ENCODE assay signal across 16 cellular contexts in genomic region chr22:25487508-25487907, GRCh38.
DNase-seq lines count a peak whose midpoint lies in the region; ATAC-seq and TF ChIP-seq lines count a peak whose summit lies in the region.
"Had no signal": no experiment of that assay in that cellular context is flagged by ENCODE, and none has a peak within 500 bp of the region (broad histone marks: within the 10 kb centered on the region; RNA-seq: fewer than 3 reads in every experiment).

No MANE protein-coding gene starts in this region.

- H3K27ac Mint-ChIP-seq in activated CD4-positive, alpha-beta T cell treated with anti-CD3 and anti-CD28 coated beads, Interleukin-2, amount 10 ng/mL, durations not matched to agents 24 days and 14 days: peak overlapping the region; percentile 89
- H3K27ac Mint-ChIP-seq in activated naive CD8-positive, alpha-beta T cell treated with anti-CD3 and anti-CD28 coated beads for 36 hours: peak overlapping the region; percentile 86
- peak overlapping the region in 1 of 2 donors; percentile 35 for H3K27ac Mint-ChIP-seq in stimulated activated naive CD8-positive, alpha-beta T cell treated with anti-CD3 and anti-CD28 coated beads, Interleukin-15, amount 100 ng/mL, for 72 hours
- H3K27ac Mint-ChIP-seq: CD8-positive, alpha-beta T cell had no signal

- peaks cover 63% of the 10 kb centered on the region for H3K4me1 Mint-ChIP-seq in activated CD4-positive, alpha-beta T cell treated with anti-CD3 and anti-CD28 coated beads, Interleukin-2, amount 10 ng/mL, durations not matched to agents 24 days and 14 days
- H3K4me1 Mint-ChIP-seq in activated naive CD8-positive, alpha-beta T cell treated with anti-CD3 and anti-CD28 coated beads for 36 hours: peaks cover 50% of the 10 kb centered on the region
- peaks cover 80% of the 10 kb centered on the region for H3K4me1 Mint-ChIP-seq in stimulated activated naive CD8-positive, alpha-beta T cell treated with anti-CD3 and anti-CD28 coated beads, Interleukin-15, amount 100 ng/mL, for 72 hours

- peaks cover 22% of the 10 kb centered on the region for H3K9me3 Mint-ChIP-seq in activated CD4-positive, alpha-beta T cell treated with anti-CD3 and anti-CD28 coated beads, Interleukin-2, amount 10 ng/mL, durations not matched to agents 24 days and 14 days
- peaks cover 11% of the 10 kb centered on the region for H3K9me3 Mint-ChIP-seq in activated naive CD8-positive, alpha-beta T cell treated with anti-CD3 and anti-CD28 coated beads for 36 hours
- H3K9me3 Mint-ChIP-seq in stimulated activated naive CD8-positive, alpha-beta T cell treated with anti-CD3 and anti-CD28 coated beads, Interleukin-15, amount 100 ng/mL, for 72 hours: peaks cover 11 to 12% of the 10 kb centered on the region in 2 donors

- POLR2A ChIA-PET in HEK293T (lab: Yijun Ruan, JAX): no interaction called here

- intact Hi-C loops in activated CD4-positive, alpha-beta T cell treated with anti-CD3 and anti-CD28 coated beads, Interleukin-2, amount 10 ng/mL, durations not matched to agents 24 days and 14 days (cut with micrococcal nuclease): loop anchor here (5.0 kb wide), 1 partner anchor 410 kb away; no protein-coding TSS in a partner anchor

- CTCF ChIA-PET in HEK293T (lab: Yijun Ruan, JAX): no interaction called here

- DNase-seq in activated CD4-positive, alpha-beta T cell treated with anti-CD3 and anti-CD28 coated beads, Interleukin-2, amount 10 ng/mL, durations not matched to agents 24 days and 14 days: no peak
- no peak for DNase-seq in activated CD4-positive, alpha-beta T cell treated with anti-CD3 and anti-CD28 coated beads for 1 hour
- no peak for DNase-seq in HEK293T (ENCODE audit: extremely low spot score)
- DNase-seq in activated naive CD8-positive, alpha-beta T cell treated with anti-CD3 and anti-CD28 coated beads for 36 hours: no peak
- DNase-seq in stimulated activated naive CD8-positive, alpha-beta T cell treated with anti-CD3 and anti-CD28 coated beads, Interleukin-15, amount 100 ng/mL, for 72 hours: no peak
- DNase-seq in UCSD-AML1 (lab: John Stamatoyannopoulos, UW; ENCODE audit: unreplicated experiment): no peak
- no peak for DNase-seq in stimulated activated CD4-positive, alpha-beta T cell treated with anti-CD3 and anti-CD28 coated beads, Interleukin-1b, Interleukin-23, amount 100 ng/mL, for 48 hours
- DNase-seq: 8988T; AML-193; CD8-positive, alpha-beta T cell; KBM-7; NCI-H1436 treated with DMSO at 0.1 percent for 48 hours; NCI-H1930; SIG-M5; SK-N-SH had no signal

- H3K4me3 Mint-ChIP-seq in activated CD4-positive, alpha-beta T cell treated with anti-CD3 and anti-CD28 coated beads, Interleukin-2, amount 10 ng/mL, durations not matched to agents 24 days and 14 days: peak overlapping the region; percentile 65
- H3K4me3 Mint-ChIP-seq in activated naive CD8-positive, alpha-beta T cell treated with anti-CD3 and anti-CD28 coated beads for 36 hours: no peak overlapping the region
- H3K4me3 Mint-ChIP-seq in stimulated activated naive CD8-positive, alpha-beta T cell treated with anti-CD3 and anti-CD28 coated beads, Interleukin-15, amount 100 ng/mL, for 72 hours: peak overlapping the region; percentile 8 to 67
- H3K4me3 Mint-ChIP-seq: CD8-positive, alpha-beta T cell had no signal

- no peak for ATAC-seq in stimulated activated naive CD8-positive, alpha-beta T cell treated with anti-CD3 and anti-CD28 coated beads, Interleukin-15, amount 100 ng/mL, for 72 hours
- no peak for ATAC-seq in HG02938 (IDR thresholded peaks at IDR 0.05; ENCODE audit: unreplicated experiment)
- ATAC-seq: CD8-positive, alpha-beta T cell had no signal

- peaks cover 2% of the 10 kb centered on the region for H3K27me3 Mint-ChIP-seq in activated CD4-positive, alpha-beta T cell treated with anti-CD3 and anti-CD28 coated beads, Interleukin-2, amount 10 ng/mL, durations not matched to agents 24 days and 14 days
- H3K27me3 Mint-ChIP-seq in activated naive CD8-positive, alpha-beta T cell treated with anti-CD3 and anti-CD28 coated beads for 36 hours: no peaks in the 10 kb centered on the region
- H3K27me3 Mint-ChIP-seq in stimulated activated naive CD8-positive, alpha-beta T cell treated with anti-CD3 and anti-CD28 coated beads, Interleukin-15, amount 100 ng/mL, for 72 hours: peaks cover 8% of the 10 kb centered on the region

- peaks cover 57% of the 10 kb centered on the region for H3K36me3 Mint-ChIP-seq in activated CD4-positive, alpha-beta T cell treated with anti-CD3 and anti-CD28 coated beads, Interleukin-2, amount 10 ng/mL, durations not matched to agents 24 days and 14 days (ENCODE audit: low read depth)
- peaks cover 71% of the 10 kb centered on the region for H3K36me3 Mint-ChIP-seq in activated naive CD8-positive, alpha-beta T cell treated with anti-CD3 and anti-CD28 coated beads for 36 hours

TF ChIP-seq in HEK293T, 16 proteins besides CTCF, POLR2A, EP300 and RAD21:
- TF ChIP-seq SUZ12 (IDR thresholded peaks at IDR 0.05) (no peak), TARDBP (IDR thresholded peaks at IDR 0.05) (peak; percentile 66; the same call in 1 of the 2 replicates)
